8 cellular contexts compared by ENCODE assay signal in the genomic region with DNA sequence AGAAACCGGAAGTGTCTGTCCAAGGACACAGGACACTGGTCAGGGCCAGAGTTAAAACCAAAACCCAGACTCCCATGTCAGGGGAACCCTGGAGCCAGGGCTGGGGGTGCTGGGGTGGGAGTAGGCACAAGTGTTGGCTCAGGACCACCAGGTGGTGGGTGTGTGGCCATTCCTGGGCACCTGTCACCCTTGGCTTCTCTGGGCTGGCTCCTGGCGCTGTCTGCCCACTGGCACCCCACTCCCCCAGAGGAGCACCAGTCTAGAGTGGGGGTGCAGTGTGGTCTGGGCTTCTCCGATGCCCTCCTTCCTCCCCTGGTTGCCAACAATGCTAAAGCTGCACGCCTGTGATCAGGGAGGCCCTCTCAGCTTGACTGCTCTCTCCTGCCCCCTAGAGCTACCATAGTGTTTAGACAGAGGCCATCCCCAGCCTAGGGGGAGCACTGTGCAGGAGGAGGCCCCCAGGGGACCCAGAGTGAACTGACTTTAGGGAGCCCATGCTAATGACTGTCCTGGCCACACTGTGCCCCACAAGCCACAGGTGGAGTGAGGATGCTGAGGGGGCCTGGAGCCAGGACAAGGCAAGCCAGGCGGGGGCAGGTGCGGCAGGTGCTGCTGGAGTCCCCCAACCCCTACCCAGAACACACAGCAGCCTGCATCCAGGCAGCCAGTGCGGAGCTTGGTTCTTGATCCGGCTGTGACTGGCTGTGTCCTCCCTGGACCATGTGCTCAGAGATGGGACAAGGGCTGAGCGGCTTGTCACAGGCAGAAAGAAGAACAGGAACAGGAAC. TPM values are rescaled to one million over a fixed set of nuclear protein-coding genes. Genes with fewer than 3 reads are reported as not detected.
A peak's percentile ranks its signal among the peaks of the same experiment; 100 is the strongest.
DNase-seq lines count a peak whose midpoint lies in the region; ATAC-seq and TF ChIP-seq lines count a peak whose summit lies in the region.

No MANE protein-coding gene starts in this region.

- POLR2A ChIA-PET in T-cell (lab: Charles Lee) = no interaction called here

- TF ChIP-seq CTCF in osteocyte (IDR thresholded peaks at IDR 0.05) = peak; percentile 43

- no peak overlapping the region for H3K4me3 Mint-ChIP-seq in T-cell
- H3K4me3 Mint-ChIP-seq in osteocyte (ENCODE audit: unreplicated experiment) = no peak overlapping the region

- H3K27me3 Mint-ChIP-seq in T-cell (no peaks in the 10 kb centered on the region), osteocyte (ENCODE audit: unreplicated experiment) (peaks cover 8% of the 10 kb centered on the region)

- ATAC-seq in GM18520 (IDR thresholded peaks at IDR 0.05; ENCODE audit: unreplicated experiment) (peak; percentile 44), HG03354 (IDR thresholded peaks at IDR 0.05; ENCODE audit: poor library complexity, severe bottlenecking, unreplicated experiment) (peak; percentile 73), T-cell (replicated peaks in 1 of 4) (peak; percentile 44 to 79 (median 62)), esophagus mucosa (peak; percentile 40)

- CTCF ChIA-PET in T-cell (lab: Charles Lee) = interaction anchor here in 1 of 2 donors (1.0 to 1.4 kb wide), 2 partner anchors 51 to 54 kb away, joined by 4 to 5 read pairs; no protein-coding TSS in a partner anchor

- no peaks in the 10 kb centered on the region for H3K9me3 Mint-ChIP-seq in T-cell
- H3K9me3 Mint-ChIP-seq in osteocyte (ENCODE audit: unreplicated experiment) = no peaks in the 10 kb centered on the region

- H3K36me3 Mint-ChIP-seq in T-cell (no peaks in the 10 kb centered on the region), osteocyte (ENCODE audit: unreplicated experiment) (no peaks in the 10 kb centered on the region)

- H3K4me1 Mint-ChIP-seq in T-cell = peaks cover 13 to 27% (median 16%) of the 10 kb centered on the region in 3 donors
- H3K4me1 Mint-ChIP-seq in osteocyte (ENCODE audit: unreplicated experiment) = no peaks in the 10 kb centered on the region

- H3K27ac Mint-ChIP-seq in T-cell = peak overlapping the region in 1 of 2 donors; percentile 49
- no peak overlapping the region for H3K27ac Mint-ChIP-seq in osteocyte (ENCODE audit: unreplicated experiment)

- DNase-seq in COLO668 (lab: John Stamatoyannopoulos, UW; ENCODE audit: unreplicated experiment) (peak; percentile 2), T-cell (peak in 18 of 34 experiments; percentile 13 to 45 (median 31)), osteocyte (ENCODE audit: extremely low spot score, unreplicated experiment) (peak; percentile 82), cerebellar nuclear complex (lab: John Stamatoyannopoulos, UW) (no peak), NCI-H345 (lab: John Stamatoyannopoulos, UW) (no peak)

RNA-seq across cellular contexts. Expression of gene RASGEF1A, which starts 11.0 kb away (rescaled TPM):
- 1 to 10 TPM; 2.2 to 6.9 (median 5.6) TPM for total RNA-seq in T-cell
- 1.00 TPM for total RNA-seq in esophagus mucosa
- not detected in 2 replicates for total RNA-seq in osteocyte

Comparison
In these comparisons a context has a peak if more than half of its experiments do, and no peak if none do; other contexts are left out.
1. DNase-seq: peak in COLO668 (single experiment), T-cell (18 of 34) and osteocyte (single experiment); none in cerebellar nuclear complex (0 of 2) and NCI-H345 (single experiment).
2. Peak in every context shown above with its lines, with median percentiles within 50 percentile points of each other: ATAC-seq.